18 cellular contexts compared by ENCODE assay signal in the genomic region with DNA sequence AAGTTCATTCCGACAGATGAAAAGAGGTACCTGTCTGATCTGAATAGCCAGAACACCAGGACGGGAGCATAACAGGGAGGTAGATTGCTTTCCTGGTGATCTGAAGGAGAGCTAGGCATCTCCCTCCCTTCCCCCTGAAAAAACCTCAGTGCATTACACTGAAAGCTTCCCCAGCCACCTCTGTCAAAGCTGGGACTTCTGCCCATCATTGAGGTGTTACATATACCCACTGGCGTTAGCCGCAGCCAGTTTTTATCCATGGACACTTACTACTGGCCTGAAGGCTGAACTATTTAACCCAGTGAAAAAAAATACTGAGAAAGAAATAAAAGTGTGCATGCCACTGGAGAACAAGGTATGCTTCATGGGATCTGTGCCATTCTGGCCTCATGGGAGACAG.
DNase-seq lines count a peak whose midpoint lies in the region; ATAC-seq and TF ChIP-seq lines count a peak whose summit lies in the region.
"Had no signal": no experiment of that assay in that cellular context is flagged by ENCODE, and none has a peak within 500 bp of the region (broad histone marks: within the 10 kb centered on the region; RNA-seq: fewer than 3 reads in every experiment).

No MANE protein-coding gene starts in this region.

- H4K20me1 ChIP-seq in GM23338 (replicated peaks; ENCODE audit: insufficient read depth): no peaks in the 10 kb centered on the region
- H4K20me1 ChIP-seq: BLaER1 had no signal

- no peaks in the 10 kb centered on the region for H3K36me3 Mint-ChIP-seq in GM23338 (ENCODE audit: low read depth)
- H3K36me3 Mint-ChIP-seq: CD4-positive, CD25-positive, alpha-beta regulatory T cell; CD8-positive, alpha-beta T cell had no signal

- intact Hi-C loops in Right ventricle myocardium inferior (cut with DNase I): no loop called here
- intact Hi-C loops in left ventricle myocardium superior (cut with micrococcal nuclease): no loop called here
- intact Hi-C loops in adrenal gland (cut with DNase I): no loop called here

- TF ChIP-seq POLR2A in adrenal gland (IDR thresholded peaks at IDR 0.05): no peak

- TF ChIP-seq CTCF in right atrium auricular region (IDR thresholded peaks at IDR 0.05) (no peak), GM23338 (conservative IDR thresholded peaks at IDR 0.05; ENCODE audit: low read depth in 2 of 2) (no peak), adrenal gland (IDR thresholded peaks at IDR 0.05) (no peak)

- H3K27ac Mint-ChIP-seq in GM23338: no peak overlapping the region
- H3K27ac Mint-ChIP-seq: B cell; CD4-positive, CD25-positive, alpha-beta regulatory T cell; CD8-positive, alpha-beta T cell; H9 had no signal

- H3K79me2 ChIP-seq in GM23338 (replicated peaks; ENCODE audit: insufficient read depth): no peaks in the 10 kb centered on the region

- H3F3A ChIP-seq in GM23338 (replicated peaks; ENCODE audit: low read depth): no peaks in the 10 kb centered on the region

- no peak overlapping the region for H3K27ac ChIP-seq in right atrium auricular region
- no peak overlapping the region for H3K27ac ChIP-seq in GM23338 (ENCODE audit: low read depth)
- H3K27ac ChIP-seq in adrenal gland: no peak overlapping the region
- H3K27ac ChIP-seq: 22Rv1, BLaER1, C4-2B, GM23248 had no signal

- H3K27me3 ChIP-seq in right atrium auricular region (no peaks in the 10 kb centered on the region), GM23338 (ENCODE audit: insufficient read depth) (no peaks in the 10 kb centered on the region), adrenal gland (no peaks in the 10 kb centered on the region)
- H3K27me3 ChIP-seq: BLaER1 had no signal

- DNase-seq in Right ventricle myocardium inferior (ENCODE audit: missing footprints) (no peak), right atrium auricular region (ENCODE audit: low spot score) (no peak), GM23338 (ENCODE audit: low spot score) (no peak), left ventricle myocardium superior (no peak), adrenal gland (no peak)
- DNase-seq in activated T-cell treated with anti-CD3 and anti-CD28 coated beads, Interleukin-2, amount 50 U/mL, for 48 hours: no peak
- DNase-seq: Caco-2; CD4-positive, CD25-positive, alpha-beta regulatory T cell; CD8-positive, alpha-beta T cell; DMS153; DND-41; GM23248; H9 had no signal

- H3K27me3 Mint-ChIP-seq in GM23338 (ENCODE audit: insufficient read depth, low read depth, poor library complexity): no peaks in the 10 kb centered on the region
- H3K27me3 Mint-ChIP-seq: B cell; CD4-positive, CD25-positive, alpha-beta regulatory T cell had no signal

- H3K4me1 Mint-ChIP-seq in GM23338: no peaks in the 10 kb centered on the region
- H3K4me1 Mint-ChIP-seq: B cell; CD4-positive, CD25-positive, alpha-beta regulatory T cell; H9 had no signal

- H3K4me2 ChIP-seq in GM23338: no peak overlapping the region
- H3K4me2 ChIP-seq: BLaER1 had no signal

- WGBS in adrenal gland, 4 donors: 86 to 95% (median 90%) methylated on average over 4 of the region's 4 CpGs

- no peaks in the 10 kb centered on the region for H3K9me2 ChIP-seq in GM23338 (ENCODE audit: insufficient read depth)

- H3K4me1 ChIP-seq in right atrium auricular region (no peaks in the 10 kb centered on the region), GM23338 (ENCODE audit: insufficient read depth) (no peaks in the 10 kb centered on the region), adrenal gland (replicated peaks in 1 of 2) (no peaks in the 10 kb centered on the region)
- H3K4me1 ChIP-seq: BLaER1 had no signal

- H3K4me3 ChIP-seq in right atrium auricular region (no peak overlapping the region), GM23338 (no peak overlapping the region), adrenal gland (no peak overlapping the region)
- H3K4me3 ChIP-seq: BLaER1, GM23248 had no signal

- peak overlapping the region; percentile 7; the same call in 1 of the 2 replicates for H2AFZ ChIP-seq in GM23338

- H3K9me3 Mint-ChIP-seq in GM23338: no peaks in the 10 kb centered on the region
- H3K9me3 Mint-ChIP-seq: H9 had no signal

- ATAC-seq in Right ventricle myocardium inferior (peak; percentile 57), GM23338 (no peak), left ventricle myocardium superior (peak; percentile 81)
- ATAC-seq: CD8-positive, alpha-beta T cell; HCT116 had no signal

- no peaks in the 10 kb centered on the region for H3K9me3 ChIP-seq in right atrium auricular region
- H3K9me3 ChIP-seq in adrenal gland (replicated peaks in 1 of 3): no peaks in the 10 kb centered on the region
- H3K9me3 ChIP-seq: BLaER1, Caco-2 had no signal

- H3K36me3 ChIP-seq in right atrium auricular region: no peaks in the 10 kb centered on the region
- no peaks in the 10 kb centered on the region for H3K36me3 ChIP-seq in GM23338 (ENCODE audit: insufficient read depth)
- H3K36me3 ChIP-seq in adrenal gland (replicated peaks in 1 of 2): no peaks in the 10 kb centered on the region
- H3K36me3 ChIP-seq: BLaER1 had no signal

- no peak overlapping the region for H3K4me3 Mint-ChIP-seq in GM23338
- H3K4me3 Mint-ChIP-seq: B cell; CD4-positive, CD25-positive, alpha-beta regulatory T cell; CD8-positive, alpha-beta T cell; H9 had no signal

TF ChIP-seq in GM23338, 12 proteins besides CTCF, POLR2A, EP300 and RAD21 (continues in another document):
- TF ChIP-seq, protein P1, sequence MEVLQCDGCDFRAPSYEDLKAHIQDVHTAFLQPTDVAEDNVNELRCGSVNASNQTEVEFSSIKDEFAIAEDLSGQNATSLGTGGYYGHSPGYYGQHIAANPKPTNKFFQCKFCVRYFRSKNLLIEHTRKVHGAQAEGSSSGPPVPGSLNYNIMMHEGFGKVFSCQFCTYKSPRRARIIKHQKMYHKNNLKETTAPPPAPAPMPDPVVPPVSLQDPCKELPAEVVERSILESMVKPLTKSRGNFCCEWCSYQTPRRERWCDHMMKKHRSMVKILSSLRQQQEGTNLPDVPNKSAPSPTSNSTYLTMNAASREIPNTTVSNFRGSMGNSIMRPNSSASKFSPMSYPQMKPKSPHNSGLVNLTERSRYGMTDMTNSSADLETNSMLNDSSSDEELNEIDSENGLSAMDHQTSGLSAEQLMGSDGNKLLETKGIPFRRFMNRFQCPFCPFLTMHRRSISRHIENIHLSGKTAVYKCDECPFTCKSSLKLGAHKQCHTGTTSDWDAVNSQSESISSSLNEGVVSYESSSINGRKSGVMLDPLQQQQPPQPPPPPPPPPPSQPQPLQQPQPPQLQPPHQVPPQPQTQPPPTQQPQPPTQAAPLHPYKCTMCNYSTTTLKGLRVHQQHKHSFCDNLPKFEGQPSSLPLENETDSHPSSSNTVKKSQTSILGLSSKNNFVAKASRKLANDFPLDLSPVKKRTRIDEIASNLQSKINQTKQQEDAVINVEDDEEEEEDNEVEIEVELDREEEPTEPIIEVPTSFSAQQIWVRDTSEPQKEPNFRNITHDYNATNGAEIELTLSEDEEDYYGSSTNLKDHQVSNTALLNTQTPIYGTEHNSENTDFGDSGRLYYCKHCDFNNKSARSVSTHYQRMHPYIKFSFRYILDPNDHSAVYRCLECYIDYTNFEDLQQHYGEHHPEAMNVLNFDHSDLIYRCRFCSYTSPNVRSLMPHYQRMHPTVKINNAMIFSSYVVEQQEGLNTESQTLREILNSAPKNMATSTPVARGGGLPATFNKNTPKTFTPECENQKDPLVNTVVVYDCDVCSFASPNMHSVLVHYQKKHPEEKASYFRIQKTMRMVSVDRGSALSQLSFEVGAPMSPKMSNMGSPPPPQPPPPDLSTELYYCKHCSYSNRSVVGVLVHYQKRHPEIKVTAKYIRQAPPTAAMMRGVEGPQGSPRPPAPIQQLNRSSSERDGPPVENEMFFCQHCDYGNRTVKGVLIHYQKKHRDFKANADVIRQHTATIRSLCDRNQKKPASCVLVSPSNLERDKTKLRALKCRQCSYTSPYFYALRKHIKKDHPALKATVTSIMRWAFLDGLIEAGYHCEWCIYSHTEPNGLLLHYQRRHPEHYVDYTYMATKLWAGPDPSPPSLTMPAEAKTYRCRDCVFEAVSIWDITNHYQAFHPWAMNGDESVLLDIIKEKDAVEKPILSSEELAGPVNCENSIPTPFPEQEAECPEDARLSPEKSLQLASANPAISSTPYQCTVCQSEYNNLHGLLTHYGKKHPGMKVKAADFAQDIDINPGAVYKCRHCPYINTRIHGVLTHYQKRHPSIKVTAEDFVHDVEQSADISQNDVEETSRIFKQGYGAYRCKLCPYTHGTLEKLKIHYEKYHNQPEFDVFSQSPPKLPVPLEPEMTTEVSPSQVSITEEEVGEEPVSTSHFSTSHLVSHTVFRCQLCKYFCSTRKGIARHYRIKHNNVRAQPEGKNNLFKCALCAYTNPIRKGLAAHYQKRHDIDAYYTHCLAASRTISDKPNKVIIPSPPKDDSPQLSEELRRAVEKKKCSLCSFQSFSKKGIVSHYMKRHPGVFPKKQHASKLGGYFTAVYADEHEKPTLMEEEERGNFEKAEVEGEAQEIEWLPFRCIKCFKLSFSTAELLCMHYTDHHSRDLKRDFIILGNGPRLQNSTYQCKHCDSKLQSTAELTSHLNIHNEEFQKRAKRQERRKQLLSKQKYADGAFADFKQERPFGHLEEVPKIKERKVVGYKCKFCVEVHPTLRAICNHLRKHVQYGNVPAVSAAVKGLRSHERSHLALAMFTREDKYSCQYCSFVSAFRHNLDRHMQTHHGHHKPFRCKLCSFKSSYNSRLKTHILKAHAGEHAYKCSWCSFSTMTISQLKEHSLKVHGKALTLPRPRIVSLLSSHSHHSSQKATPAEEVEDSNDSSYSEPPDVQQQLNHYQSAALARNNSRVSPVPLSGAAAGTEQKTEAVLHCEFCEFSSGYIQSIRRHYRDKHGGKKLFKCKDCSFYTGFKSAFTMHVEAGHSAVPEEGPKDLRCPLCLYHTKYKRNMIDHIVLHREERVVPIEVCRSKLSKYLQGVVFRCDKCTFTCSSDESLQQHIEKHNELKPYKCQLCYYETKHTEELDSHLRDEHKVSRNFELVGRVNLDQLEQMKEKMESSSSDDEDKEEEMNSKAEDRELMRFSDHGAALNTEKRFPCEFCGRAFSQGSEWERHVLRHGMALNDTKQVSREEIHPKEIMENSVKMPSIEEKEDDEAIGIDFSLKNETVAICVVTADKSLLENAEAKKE (CRISPR knock-in tag; IDR thresholded peaks at IDR 0.05): no peak
- TF ChIP-seq CREB1 (CRISPR knock-in tag; IDR thresholded peaks at IDR 0.05; ENCODE audit: low read depth) (no peak), ZNF331 (CRISPR knock-in tag; IDR thresholded peaks at IDR 0.05; ENCODE audit: low read depth) (no peak)
- TF ChIP-seq, protein P2, sequence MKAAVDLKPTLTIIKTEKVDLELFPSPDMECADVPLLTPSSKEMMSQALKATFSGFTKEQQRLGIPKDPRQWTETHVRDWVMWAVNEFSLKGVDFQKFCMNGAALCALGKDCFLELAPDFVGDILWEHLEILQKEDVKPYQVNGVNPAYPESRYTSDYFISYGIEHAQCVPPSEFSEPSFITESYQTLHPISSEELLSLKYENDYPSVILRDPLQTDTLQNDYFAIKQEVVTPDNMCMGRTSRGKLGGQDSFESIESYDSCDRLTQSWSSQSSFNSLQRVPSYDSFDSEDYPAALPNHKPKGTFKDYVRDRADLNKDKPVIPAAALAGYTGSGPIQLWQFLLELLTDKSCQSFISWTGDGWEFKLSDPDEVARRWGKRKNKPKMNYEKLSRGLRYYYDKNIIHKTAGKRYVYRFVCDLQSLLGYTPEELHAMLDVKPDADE (IDR thresholded peaks at IDR 0.05): no peak
